19 cellular contexts compared by ENCODE assay signal in the genomic region with DNA sequence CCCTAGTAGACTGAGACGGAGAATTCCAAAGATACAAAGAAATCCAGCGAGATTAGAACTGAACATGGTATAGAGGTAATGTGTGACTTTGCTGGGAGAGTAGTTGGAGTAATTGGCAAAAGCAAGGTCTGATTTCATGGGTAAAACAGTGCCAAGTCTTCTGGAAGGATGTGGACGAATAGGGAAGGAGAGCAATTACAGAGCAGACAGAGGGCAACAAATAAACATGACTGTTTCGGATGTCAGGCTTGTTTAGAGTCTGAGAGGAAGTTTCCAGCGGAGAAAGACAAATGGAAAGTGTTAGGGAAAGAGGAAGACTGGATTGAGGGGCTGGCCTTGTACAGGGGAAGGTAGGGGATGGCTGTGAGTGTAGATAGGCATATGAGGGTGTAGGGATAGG.
DNase-seq lines count a peak whose midpoint lies in the region; ATAC-seq and TF ChIP-seq lines count a peak whose summit lies in the region.
"Had no signal": no experiment of that assay in that cellular context is flagged by ENCODE, and none has a peak within 500 bp of the region (broad histone marks: within the 10 kb centered on the region; RNA-seq: fewer than 3 reads in every experiment).

No MANE protein-coding gene starts in this region.

- peaks cover 43% of the 10 kb centered on the region for H3K4me1 ChIP-seq in GM23248 (ENCODE audit: insufficient read depth)

- no peaks in the 10 kb centered on the region for H3K27me3 Mint-ChIP-seq in WTC11 (ENCODE audit: low read depth)
- H3K27me3 Mint-ChIP-seq: IgD-negative memory B cell had no signal

- H3K36me3 ChIP-seq in GM23248 (ENCODE audit: low read depth) (no peaks in the 10 kb centered on the region), MG63 (no peaks in the 10 kb centered on the region)

- H3K36me3 Mint-ChIP-seq in WTC11, result no peaks in the 10 kb centered on the region
- H3K36me3 Mint-ChIP-seq: IgD-negative memory B cell had no signal

- no peaks in the 10 kb centered on the region for H3K79me2 ChIP-seq in GM23248 (ENCODE audit: insufficient read depth)

- H3K9me3 ChIP-seq in GM23248 (ENCODE audit: low read depth) (no peaks in the 10 kb centered on the region), MG63 (no peaks in the 10 kb centered on the region)
- H3K9me3 ChIP-seq: SK-N-SH had no signal

- no peaks in the 10 kb centered on the region for H4K20me1 ChIP-seq in GM23248 (ENCODE audit: insufficient read depth)

- H3K4me1 Mint-ChIP-seq in WTC11, result no peaks in the 10 kb centered on the region
- H3K4me1 Mint-ChIP-seq: IgD-negative memory B cell had no signal

- H3F3A ChIP-seq in GM23248 (ENCODE audit: insufficient read depth), result peaks cover 32% of the 10 kb centered on the region

- no peak for DNase-seq in GM23248
- DNase-seq in WTC11 (ENCODE audit: low spot score), result no peak
- DNase-seq in fibroblast of peridontal ligament (ENCODE audit: extremely low read depth), result peak; percentile 41
- no peak for DNase-seq in NOMO-1 treated with DMSO at 0.1 percent for 48 hours (lab: John Stamatoyannopoulos, UW; ENCODE audit: unreplicated experiment)
- DNase-seq in MG63, result no peak
- DNase-seq: Calu3, DMS79 treated with DMSO at 0.1 percent for 48 hours, NCI-H1048, NCI-H1417, NCI-H1694, NCI-H2029 treated with DMSO at 0.1 percent for 48 hours, NCI-H526 treated with DMSO at 0.1 percent for 48 hours, SK-N-SH, SW 1271 had no signal

- H3K27ac ChIP-seq in GM23248, result no peak overlapping the region
- H3K27ac ChIP-seq: KMS-11 had no signal

- H3K9me2 ChIP-seq in GM23248 (ENCODE audit: insufficient read depth), result no peaks in the 10 kb centered on the region
- H3K9me2 ChIP-seq: SK-N-SH had no signal

- H3K4me3 Mint-ChIP-seq in WTC11, result no peak overlapping the region
- H3K4me3 Mint-ChIP-seq: IgD-negative memory B cell; T-helper 1 cell treated with Interleukin-12 subunit alpha and Interleukin-12 subunit beta and Interleukin-4 antibody, amounts not matched to agents 30 μg/mL and 1 μg/mL, for 36 hours had no signal

- CTCF ChIA-PET in WTC11 (lab: Charles Lee), result no interaction called here

- WGBS in GM23248 (ENCODE audit: low coverage in 1 of 2, low lambda C conversion rate in 2 of 2, missing lambda C conversion rate in 2 of 2), 2 experiments, result 68 to 69% methylated on average over 5 of the region's 5 CpGs

- H2AFZ ChIP-seq in GM23248, result peak overlapping the region; percentile 17; the same call in 1 of the 2 replicates

- TF ChIP-seq CTCF in WTC11 (IDR thresholded peaks at IDR 0.05), result no peak

- H3K9me3 Mint-ChIP-seq in WTC11, result peaks cover under 1% of the 10 kb centered on the region; the same call in 1 of the 2 replicates
- H3K9me3 Mint-ChIP-seq: IgD-negative memory B cell; T-helper 1 cell treated with Interleukin-12 subunit alpha and Interleukin-12 subunit beta and Interleukin-4 antibody, amounts not matched to agents 30 μg/mL and 1 μg/mL, for 36 hours had no signal

- no peak overlapping the region for H3K4me3 ChIP-seq in GM23248
- no peak overlapping the region for H3K4me3 ChIP-seq in MG63

- H3K9ac ChIP-seq in GM23248, result no peak overlapping the region
- H3K9ac ChIP-seq: KMS-11, SK-N-SH had no signal

- POLR2A ChIA-PET in WTC11 (lab: Charles Lee), result no interaction called here

- H3K27me3 ChIP-seq in GM23248 (replicated peaks; ENCODE audit: insufficient read depth), result no peaks in the 10 kb centered on the region
- no peaks in the 10 kb centered on the region for H3K27me3 ChIP-seq in MG63

- H3K27ac Mint-ChIP-seq in WTC11, result no peak overlapping the region
- H3K27ac Mint-ChIP-seq: IgD-negative memory B cell; T-helper 1 cell treated with Interleukin-12 subunit alpha and Interleukin-12 subunit beta and Interleukin-4 antibody, amounts not matched to agents 30 μg/mL and 1 μg/mL, for 36 hours had no signal

- no peak overlapping the region for H3K4me2 ChIP-seq in GM23248 (ENCODE audit: unreplicated experiment)
- H3K4me2 ChIP-seq: KMS-11, SK-N-SH had no signal

- peak; percentile 34; the same call in 1 of the 2 replicates for ATAC-seq in WTC11
- ATAC-seq in GM18511 (IDR thresholded peaks at IDR 0.05; ENCODE audit: unreplicated experiment), result no peak
- no peak for ATAC-seq in HG02840 (IDR thresholded peaks at IDR 0.05; ENCODE audit: low FRiP score, unreplicated experiment)

- in situ Hi-C loops in GM23248 (cut with MboI), result no loop called here

TF ChIP-seq in WTC11, 78 proteins besides CTCF, POLR2A, EP300 and RAD21:
- TF ChIP-seq MAX (CRISPR knock-in tag; IDR thresholded peaks at IDR 0.05) (no peak), ZNF317 (CRISPR knock-in tag; IDR thresholded peaks at IDR 0.05; ENCODE audit: borderline replicate concordance, low read depth) (no peak), IRF2 (CRISPR knock-in tag; IDR thresholded peaks at IDR 0.05; ENCODE audit: borderline replicate concordance, low read depth) (no peak), NFE2L1 (CRISPR knock-in tag; IDR thresholded peaks at IDR 0.05) (no peak), ZNF121 (CRISPR knock-in tag; IDR thresholded peaks at IDR 0.05) (no peak), CDX4 (CRISPR knock-in tag; IDR thresholded peaks at IDR 0.05; ENCODE audit: borderline replicate concordance) (no peak), ETV6 (CRISPR knock-in tag; IDR thresholded peaks at IDR 0.05) (no peak), FOXP1 (CRISPR knock-in tag; IDR thresholded peaks at IDR 0.05; ENCODE audit: borderline replicate concordance) (no peak)
- TF ChIP-seq, protein P1, sequence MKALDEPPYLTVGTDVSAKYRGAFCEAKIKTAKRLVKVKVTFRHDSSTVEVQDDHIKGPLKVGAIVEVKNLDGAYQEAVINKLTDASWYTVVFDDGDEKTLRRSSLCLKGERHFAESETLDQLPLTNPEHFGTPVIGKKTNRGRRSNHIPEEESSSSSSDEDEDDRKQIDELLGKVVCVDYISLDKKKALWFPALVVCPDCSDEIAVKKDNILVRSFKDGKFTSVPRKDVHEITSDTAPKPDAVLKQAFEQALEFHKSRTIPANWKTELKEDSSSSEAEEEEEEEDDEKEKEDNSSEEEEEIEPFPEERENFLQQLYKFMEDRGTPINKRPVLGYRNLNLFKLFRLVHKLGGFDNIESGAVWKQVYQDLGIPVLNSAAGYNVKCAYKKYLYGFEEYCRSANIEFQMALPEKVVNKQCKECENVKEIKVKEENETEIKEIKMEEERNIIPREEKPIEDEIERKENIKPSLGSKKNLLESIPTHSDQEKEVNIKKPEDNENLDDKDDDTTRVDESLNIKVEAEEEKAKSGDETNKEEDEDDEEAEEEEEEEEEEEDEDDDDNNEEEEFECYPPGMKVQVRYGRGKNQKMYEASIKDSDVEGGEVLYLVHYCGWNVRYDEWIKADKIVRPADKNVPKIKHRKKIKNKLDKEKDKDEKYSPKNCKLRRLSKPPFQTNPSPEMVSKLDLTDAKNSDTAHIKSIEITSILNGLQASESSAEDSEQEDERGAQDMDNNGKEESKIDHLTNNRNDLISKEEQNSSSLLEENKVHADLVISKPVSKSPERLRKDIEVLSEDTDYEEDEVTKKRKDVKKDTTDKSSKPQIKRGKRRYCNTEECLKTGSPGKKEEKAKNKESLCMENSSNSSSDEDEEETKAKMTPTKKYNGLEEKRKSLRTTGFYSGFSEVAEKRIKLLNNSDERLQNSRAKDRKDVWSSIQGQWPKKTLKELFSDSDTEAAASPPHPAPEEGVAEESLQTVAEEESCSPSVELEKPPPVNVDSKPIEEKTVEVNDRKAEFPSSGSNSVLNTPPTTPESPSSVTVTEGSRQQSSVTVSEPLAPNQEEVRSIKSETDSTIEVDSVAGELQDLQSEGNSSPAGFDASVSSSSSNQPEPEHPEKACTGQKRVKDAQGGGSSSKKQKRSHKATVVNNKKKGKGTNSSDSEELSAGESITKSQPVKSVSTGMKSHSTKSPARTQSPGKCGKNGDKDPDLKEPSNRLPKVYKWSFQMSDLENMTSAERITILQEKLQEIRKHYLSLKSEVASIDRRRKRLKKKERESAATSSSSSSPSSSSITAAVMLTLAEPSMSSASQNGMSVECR (CRISPR knock-in tag; IDR thresholded peaks at IDR 0.05; ENCODE audit: borderline replicate concordance), result no peak
- TF ChIP-seq, protein P2, sequence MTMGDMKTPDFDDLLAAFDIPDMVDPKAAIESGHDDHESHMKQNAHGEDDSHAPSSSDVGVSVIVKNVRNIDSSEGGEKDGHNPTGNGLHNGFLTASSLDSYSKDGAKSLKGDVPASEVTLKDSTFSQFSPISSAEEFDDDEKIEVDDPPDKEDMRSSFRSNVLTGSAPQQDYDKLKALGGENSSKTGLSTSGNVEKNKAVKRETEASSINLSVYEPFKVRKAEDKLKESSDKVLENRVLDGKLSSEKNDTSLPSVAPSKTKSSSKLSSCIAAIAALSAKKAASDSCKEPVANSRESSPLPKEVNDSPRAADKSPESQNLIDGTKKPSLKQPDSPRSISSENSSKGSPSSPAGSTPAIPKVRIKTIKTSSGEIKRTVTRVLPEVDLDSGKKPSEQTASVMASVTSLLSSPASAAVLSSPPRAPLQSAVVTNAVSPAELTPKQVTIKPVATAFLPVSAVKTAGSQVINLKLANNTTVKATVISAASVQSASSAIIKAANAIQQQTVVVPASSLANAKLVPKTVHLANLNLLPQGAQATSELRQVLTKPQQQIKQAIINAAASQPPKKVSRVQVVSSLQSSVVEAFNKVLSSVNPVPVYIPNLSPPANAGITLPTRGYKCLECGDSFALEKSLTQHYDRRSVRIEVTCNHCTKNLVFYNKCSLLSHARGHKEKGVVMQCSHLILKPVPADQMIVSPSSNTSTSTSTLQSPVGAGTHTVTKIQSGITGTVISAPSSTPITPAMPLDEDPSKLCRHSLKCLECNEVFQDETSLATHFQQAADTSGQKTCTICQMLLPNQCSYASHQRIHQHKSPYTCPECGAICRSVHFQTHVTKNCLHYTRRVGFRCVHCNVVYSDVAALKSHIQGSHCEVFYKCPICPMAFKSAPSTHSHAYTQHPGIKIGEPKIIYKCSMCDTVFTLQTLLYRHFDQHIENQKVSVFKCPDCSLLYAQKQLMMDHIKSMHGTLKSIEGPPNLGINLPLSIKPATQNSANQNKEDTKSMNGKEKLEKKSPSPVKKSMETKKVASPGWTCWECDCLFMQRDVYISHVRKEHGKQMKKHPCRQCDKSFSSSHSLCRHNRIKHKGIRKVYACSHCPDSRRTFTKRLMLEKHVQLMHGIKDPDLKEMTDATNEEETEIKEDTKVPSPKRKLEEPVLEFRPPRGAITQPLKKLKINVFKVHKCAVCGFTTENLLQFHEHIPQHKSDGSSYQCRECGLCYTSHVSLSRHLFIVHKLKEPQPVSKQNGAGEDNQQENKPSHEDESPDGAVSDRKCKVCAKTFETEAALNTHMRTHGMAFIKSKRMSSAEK (CRISPR knock-in tag; IDR thresholded peaks at IDR 0.05; ENCODE audit: borderline replicate concordance), result no peak
